ENCODE assay signal across 8 cellular contexts in the genomic region with DNA sequence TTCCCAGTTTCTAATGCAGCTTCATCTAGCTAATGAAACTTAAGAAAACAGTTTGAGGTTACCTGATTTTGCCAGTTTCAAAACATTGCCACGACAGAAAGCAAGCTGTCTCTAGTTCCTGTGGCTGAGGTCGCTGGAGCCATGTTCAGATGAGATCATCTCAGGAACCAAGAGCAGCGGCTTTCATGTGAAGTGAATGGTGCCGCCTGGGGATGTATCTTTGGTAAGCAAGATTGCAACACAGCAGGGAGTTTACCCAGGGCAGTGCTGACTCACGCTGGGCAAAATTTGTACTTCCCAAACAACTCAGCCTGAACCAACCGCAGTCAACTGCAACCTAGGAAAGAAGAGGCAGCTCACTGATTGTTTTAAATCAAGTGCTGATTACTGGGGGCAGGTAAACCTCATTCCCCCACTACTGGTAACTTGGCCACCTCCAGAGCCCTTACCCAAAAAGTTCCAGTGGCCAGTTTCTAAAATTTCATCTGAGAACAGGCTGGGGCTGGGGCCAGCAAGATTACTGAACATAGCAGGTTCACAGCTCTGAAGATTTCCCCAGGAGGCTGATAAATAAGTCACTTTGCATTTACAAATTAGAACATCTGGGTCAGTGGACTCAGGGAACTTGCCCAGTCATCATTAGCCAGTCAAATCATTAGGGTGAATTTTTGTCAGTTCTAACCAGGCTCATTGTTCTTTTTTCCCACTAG. TPM values are rescaled to one million over a fixed set of nuclear protein-coding genes. Genes with fewer than 3 reads are reported as not detected.
DNase-seq lines count a peak whose midpoint lies in the region; ATAC-seq and TF ChIP-seq lines count a peak whose summit lies in the region.

A gene with protein sequence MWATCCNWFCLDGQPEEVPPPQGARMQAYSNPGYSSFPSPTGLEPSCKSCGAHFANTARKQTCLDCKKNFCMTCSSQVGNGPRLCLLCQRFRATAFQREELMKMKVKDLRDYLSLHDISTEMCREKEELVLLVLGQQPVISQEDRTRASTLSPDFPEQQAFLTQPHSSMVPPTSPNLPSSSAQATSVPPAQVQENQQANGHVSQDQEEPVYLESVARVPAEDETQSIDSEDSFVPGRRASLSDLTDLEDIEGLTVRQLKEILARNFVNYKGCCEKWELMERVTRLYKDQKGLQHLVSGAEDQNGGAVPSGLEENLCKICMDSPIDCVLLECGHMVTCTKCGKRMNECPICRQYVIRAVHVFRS (minus strand): TSS at position 194 of the 710 bp plus-strand sequence. CDS start 37,154 bp downstream, outside the sequence.

- H2BK120ac ChIP-seq in H9 (ENCODE audit: low read depth, low read length, poor library complexity, severe bottlenecking): no peak within 1 kb of the TSS

- H3K23me2 ChIP-seq in H9 (ENCODE audit: insufficient read length, low read depth, low read length, poor library complexity, severe bottlenecking): no peaks in the 10 kb centered on the region

- H3K14ac ChIP-seq in H9 (ENCODE audit: insufficient read depth, low read length): peak within 1 kb of the TSS; percentile 61; the same call in 1 of the 2 replicates

- H4K20me1 ChIP-seq in H9 (ENCODE audit: control insufficient read depth, insufficient read depth, insufficient read length): no peaks in the 10 kb centered on the region

- H3K9me3 ChIP-seq in H9 (ENCODE audit: control insufficient read depth, low read depth, low read length) (no peaks in the 10 kb centered on the region), adipocyte (ENCODE audit: control insufficient read depth, low read length) (no peaks in the 10 kb centered on the region), heart left ventricle (no peaks in the 10 kb centered on the region)

- H3K4ac ChIP-seq in H9 (ENCODE audit: low read depth, low read length): no peak within 1 kb of the TSS; the same call in 1 of the 2 replicates

- no peak within 1 kb of the TSS for H2BK12ac ChIP-seq in H9 (ENCODE audit: insufficient read length, low read depth, low read length)

- no peaks in the 10 kb centered on the region; a peak in 3 of 7 replicates for H3K36me3 Mint-ChIP-seq in H9 (ENCODE audit: insufficient read depth in 1 of 3, low read depth in 3 of 3)
- H3K36me3 Mint-ChIP-seq in type B pancreatic cell: no peaks in the 10 kb centered on the region

- intact Hi-C loops in heart left ventricle (cut with DNase I): loop anchor here in 4 of 10 donors (5.0 to 10.0 kb wide), 3 partner anchors 41 to 69 kb away; no protein-coding TSS in a partner anchor
- intact Hi-C loops in posterior cingulate gyrus (cut with DNase I): no loop called here

- TF ChIP-seq CTCF in H9 (conservative IDR thresholded peaks at IDR 0.05): no peak
- peak in 7 of 12 donors; percentile 17 to 48 (median 26) for TF ChIP-seq CTCF in heart left ventricle (IDR thresholded peaks at IDR 0.05)
- TF ChIP-seq CTCF in type B pancreatic cell (conservative IDR thresholded peaks at IDR 0.05): no peak

- H4K91ac ChIP-seq in H9 (ENCODE audit: insufficient read length, low read depth, low read length): no peak within 1 kb of the TSS

- H3K79me1 ChIP-seq in H9 (ENCODE audit: insufficient read depth, low read depth, low read length, poor library complexity, severe bottlenecking): no peaks in the 10 kb centered on the region

- H3K27me3 Mint-ChIP-seq in H9 (ENCODE audit: low read depth) (no peaks in the 10 kb centered on the region), type B pancreatic cell (no peaks in the 10 kb centered on the region)

- peak; percentile 93 for DNase-seq in GM03348 (ENCODE audit: low spot score)
- DNase-seq in H9: peak; percentile 94
- peak; percentile 98 for DNase-seq in M059J (ENCODE audit: low read depth)
- DNase-seq in SW 1271 (lab: John Stamatoyannopoulos, UW): peak; percentile 90 to 97
- peak; percentile 99 for DNase-seq in adipocyte (ENCODE audit: low read depth)
- DNase-seq in heart left ventricle: peak; percentile 76 to 89 (median 83)
- DNase-seq in posterior cingulate gyrus: peak; percentile 66 to 97 (median 84)
- no peak for DNase-seq in type B pancreatic cell (ENCODE audit: extremely low spot score, unreplicated experiment)

- peak within 1 kb of the TSS; percentile 62 for H3K4me2 ChIP-seq in H9 (ENCODE audit: insufficient read depth, insufficient read length, low read length)

- H3K4me3 ChIP-seq in adipocyte (ENCODE audit: low read length): peak within 1 kb of the TSS; percentile 79
- peak within 1 kb of the TSS in 9 of 12 donors; percentile 26 to 44 (median 34) for H3K4me3 ChIP-seq in heart left ventricle

- H3K4me1 ChIP-seq in H9 (ENCODE audit: insufficient read depth, low read length): no peaks in the 10 kb centered on the region; the same call in 1 of the 2 replicates
- H3K4me1 ChIP-seq in adipocyte (ENCODE audit: control insufficient read depth, insufficient read depth, low read length): peaks cover 18% of the 10 kb centered on the region
- H3K4me1 ChIP-seq in heart left ventricle: peaks cover 0 to 34% (median 10%) of the 10 kb centered on the region in 12 donors

- WGBS in H9 (ENCODE audit: extremely low coverage, insufficient read length, low lambda C conversion rate): no CpG with 5 or more reads among the region's 6 CpGs
- 15 to 33% (median 25%) methylated on average over 6 of the region's 6 CpGs for WGBS in heart left ventricle, 4 donors

- H2BK5ac ChIP-seq in H9 (ENCODE audit: insufficient read length, low read length): no peak within 1 kb of the TSS

- peak within 1 kb of the TSS; percentile 95 to 98 (median 97) for H3K27ac Mint-ChIP-seq in H9
- H3K27ac Mint-ChIP-seq in type B pancreatic cell: peak within 1 kb of the TSS; percentile 99

- peak; percentile 97 to 100 (median 99) for ATAC-seq in heart left ventricle

- no peaks in the 10 kb centered on the region for H3K36me3 ChIP-seq in adipocyte (ENCODE audit: control insufficient read depth, insufficient read depth, low read length, severe bottlenecking)
- H3K36me3 ChIP-seq in heart left ventricle: peaks cover 0 to 3% (median 0%) of the 10 kb centered on the region in 9 donors

- H2BK15ac ChIP-seq in H9 (ENCODE audit: low read depth, low read length): no peak within 1 kb of the TSS

- no peak within 1 kb of the TSS for H2AK5ac ChIP-seq in H9 (ENCODE audit: insufficient read length, low read length)

- TF ChIP-seq POLR2A in heart left ventricle (IDR thresholded peaks at IDR 0.05): peak in 1 of 2 donors; percentile 43

- no peaks in the 10 kb centered on the region for H3K27me3 ChIP-seq in H9 (ENCODE audit: insufficient read depth, low read length)
- no peaks in the 10 kb centered on the region for H3K27me3 ChIP-seq in adipocyte (replicated peaks; ENCODE audit: control insufficient read depth, insufficient read depth, low read length)
- no peaks in the 10 kb centered on the region for H3K27me3 ChIP-seq in heart left ventricle

- H2AFZ ChIP-seq in H9 (ENCODE audit: low read length): no peak within 1 kb of the TSS

- H3K23ac ChIP-seq in H9 (ENCODE audit: insufficient read length, low read depth, low read length): no peak within 1 kb of the TSS

- H3K79me2 ChIP-seq in H9 (ENCODE audit: insufficient read depth, low read length): no peaks in the 10 kb centered on the region

- H3K4me1 Mint-ChIP-seq in H9 (peaks cover 39 to 40% of the 10 kb centered on the region in 2 experiments), type B pancreatic cell (ENCODE audit: unreplicated experiment) (peaks cover 19% of the 10 kb centered on the region)

- H3K18ac ChIP-seq in H9 (ENCODE audit: insufficient read length, low read depth, low read length): peak within 1 kb of the TSS; percentile 31

- no peak within 1 kb of the TSS for H4K8ac ChIP-seq in H9 (replicated peaks; ENCODE audit: insufficient read length, low read depth, low read length)

- no peak within 1 kb of the TSS for H3K56ac ChIP-seq in H9 (ENCODE audit: insufficient read length, low read depth, low read length)

- H3K4me3 Mint-ChIP-seq in H9 (peak within 1 kb of the TSS; percentile 55 to 67), type B pancreatic cell (peak within 1 kb of the TSS; percentile 83)

- H3K27ac ChIP-seq in H9 (ENCODE audit: insufficient read length, low read depth, low read length) (peak within 1 kb of the TSS; percentile 90), heart left ventricle (peak within 1 kb of the TSS; percentile 37 to 94 (median 79))

- no peaks in the 10 kb centered on the region for H3K9me3 Mint-ChIP-seq in H9
- no peaks in the 10 kb centered on the region for H3K9me3 Mint-ChIP-seq in type B pancreatic cell

- H3T11ph ChIP-seq in H9 (ENCODE audit: low read length): no peak within 1 kb of the TSS

- no peak within 1 kb of the TSS for H4K5ac ChIP-seq in H9 (ENCODE audit: insufficient read length, low read depth, low read length)

- no peak within 1 kb of the TSS for H2BK20ac ChIP-seq in H9 (ENCODE audit: low read depth, low read length, poor library complexity, severe bottlenecking)

- H3K9ac ChIP-seq in H9 (ENCODE audit: extremely low read depth, insufficient read length, low read length) (peak within 1 kb of the TSS; percentile 14), adipocyte (ENCODE audit: low read length) (peak within 1 kb of the TSS; percentile 77)

RNA-seq across cellular contexts. Expression of the gene that starts here (rescaled TPM):
- 21.1 and 21.4 TPM in 2 replicates for total RNA-seq in H9 (2021)
- 21.3 TPM in 2 replicates for total RNA-seq in M059J (2014; rRNA removed; shearing (Covaris generic))
- 10 to 100 TPM; 10.1 to 21.6 (median 13.5) TPM for total RNA-seq in heart left ventricle
- polyA plus RNA-seq in heart left ventricle: 1 to 10 TPM; 2.6 to 7.1 TPM
- total RNA-seq in type B pancreatic cell (ENCODE audit: low replicate concordance): 19.9 and 38.7 TPM in 2 replicates

Comparison
In these comparisons a context has a peak if more than half of its experiments do, and no peak if none do; other contexts are left out.
1. CTCF ChIP-seq: peak in heart left ventricle (7 of 12); none in H9 (single experiment) and type B pancreatic cell (single experiment).